Comparison of ENCODE assay signal across 10 cellular contexts in the genomic region with DNA sequence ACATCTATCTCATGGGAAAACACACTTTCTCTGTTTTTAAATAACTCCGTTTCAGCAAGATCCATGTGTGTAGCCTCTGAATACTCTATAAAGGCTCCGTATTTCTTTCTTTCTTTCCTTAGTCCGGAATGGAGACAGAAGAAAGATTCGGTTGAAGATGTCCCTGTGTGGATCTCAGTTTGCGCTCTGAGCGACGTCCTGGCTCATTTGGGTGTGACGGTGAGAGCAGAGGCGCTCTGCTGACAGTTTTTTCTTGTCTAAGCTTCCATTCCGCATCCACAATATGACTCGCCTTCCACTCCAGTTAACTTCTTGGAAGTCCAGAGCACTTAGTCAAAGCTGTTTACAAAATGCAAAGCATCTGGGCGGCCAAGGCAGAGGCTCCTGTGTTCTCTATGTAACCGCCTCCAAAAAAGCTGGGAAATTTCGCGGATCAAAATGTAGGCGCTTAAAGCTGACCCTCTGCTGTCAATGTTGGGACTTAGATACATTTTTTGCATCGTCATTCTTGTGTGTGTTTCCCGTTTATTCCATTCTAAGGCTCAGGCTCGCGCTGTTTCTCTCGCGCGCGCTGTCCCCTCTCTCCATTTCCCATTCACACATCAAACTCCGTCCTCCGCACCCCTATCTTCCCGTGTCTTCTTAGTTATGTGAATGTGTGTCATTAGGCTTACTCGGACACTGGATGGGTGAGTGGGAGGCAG. TPM values are rescaled to one million over a fixed set of nuclear protein-coding genes. Genes with fewer than 3 reads are reported as not detected.
DNase-seq lines count a peak whose midpoint lies in the region; ATAC-seq and TF ChIP-seq lines count a peak whose summit lies in the region.
"Had no signal": no experiment of that assay in that cellular context is flagged by ENCODE, and none has a peak within 500 bp of the region (broad histone marks: within the 10 kb centered on the region; RNA-seq: fewer than 3 reads in every experiment).

No MANE protein-coding gene starts in this region.

- peak overlapping the region; percentile 58 for H3K4me3 ChIP-seq in lower lobe of right lung
- H3K4me3 ChIP-seq in tibial nerve: peak overlapping the region; percentile 51 to 74 (median 61)

- no peak overlapping the region for H3K4me3 Mint-ChIP-seq in T-cell
- H3K4me3 Mint-ChIP-seq: activated B cell treated with CpG ODN at 0.5 μM for 24 hours; naive thymus-derived CD4-positive, alpha-beta T cell had no signal

- peaks cover 7 to 11% (median 9%) of the 10 kb centered on the region in 3 donors for H3K4me1 Mint-ChIP-seq in T-cell

- 4 to 5% methylated on average over 28 of the region's 28 CpGs for WGBS in tibial nerve, 2 donors

- no peak for TF ChIP-seq EP300 in tibial nerve (IDR thresholded peaks at IDR 0.05)

- H3K9me3 Mint-ChIP-seq in T-cell: no peaks in the 10 kb centered on the region
- H3K9me3 Mint-ChIP-seq: activated B cell treated with CpG ODN at 0.5 μM for 24 hours had no signal

- H3K27me3 ChIP-seq in lower lobe of right lung (ENCODE audit: low read depth): peaks cover 56% of the 10 kb centered on the region
- peaks cover 0 to 10% of the 10 kb centered on the region in 2 donors for H3K27me3 ChIP-seq in tibial nerve

- no peak overlapping the region for H3K27ac Mint-ChIP-seq in T-cell
- H3K27ac Mint-ChIP-seq: activated B cell treated with CpG ODN at 0.5 μM for 24 hours had no signal

- peaks cover 59 to 61% of the 10 kb centered on the region in 2 donors for H3K27me3 Mint-ChIP-seq in T-cell

- intact Hi-C loops in lower lobe of right lung (cut with DNase I): no loop called here

- no peak for ATAC-seq in lower lobe of right lung
- no peak for ATAC-seq in T-cell (replicated peaks in 1 of 4)
- no peak for ATAC-seq in HG02571 (IDR thresholded peaks at IDR 0.05; ENCODE audit: unreplicated experiment)
- ATAC-seq: naive thymus-derived CD4-positive, alpha-beta T cell had no signal

- DNase-seq in NCI-H2227 (lab: John Stamatoyannopoulos, UW; ENCODE audit: unreplicated experiment) (peak; percentile 14), dermis microvascular lymphatic vessel endothelial cell (ENCODE audit: low read depth in 2 of 2) (peak; percentile 71 to 82), lower lobe of right lung (peak; percentile 13), tibial nerve (ENCODE audit: low spot score in 2 of 2) (no peak), T-cell (no peak), cerebellar nuclear complex (lab: John Stamatoyannopoulos, UW) (no peak), NCI-H1105 (lab: John Stamatoyannopoulos, UW) (no peak)
- DNase-seq: activated B cell treated with CpG ODN at 0.5 μM for 24 hours; naive thymus-derived CD4-positive, alpha-beta T cell had no signal

- TF ChIP-seq POLR2A in tibial nerve (IDR thresholded peaks at IDR 0.05): no peak

- no peaks in the 10 kb centered on the region for H3K36me3 ChIP-seq in lower lobe of right lung
- no peaks in the 10 kb centered on the region for H3K36me3 ChIP-seq in tibial nerve

- H3K4me1 ChIP-seq in lower lobe of right lung (peaks cover 39% of the 10 kb centered on the region), tibial nerve (peaks cover 0 to 51% (median 5%) of the 10 kb centered on the region in 4 donors)

- H3K27ac ChIP-seq in lower lobe of right lung: peak overlapping the region; percentile 34
- H3K27ac ChIP-seq in tibial nerve: peak overlapping the region; percentile 68 to 91 (median 76)

- POLR2A ChIA-PET in T-cell (lab: Charles Lee): no interaction called here

- H3K9me3 ChIP-seq in lower lobe of right lung (no peaks in the 10 kb centered on the region), tibial nerve (no peaks in the 10 kb centered on the region)

- no peaks in the 10 kb centered on the region for H3K36me3 Mint-ChIP-seq in T-cell

- TF ChIP-seq CTCF in lower lobe of right lung (IDR thresholded peaks at IDR 0.05) (no peak), tibial nerve (IDR thresholded peaks at IDR 0.05) (peak in 1 of 5 experiments; percentile 6)

- CTCF ChIA-PET in T-cell (lab: Charles Lee): no interaction called here

RNA-seq across cellular contexts. Expression of a gene that starts 0.9 kb away (rescaled TPM):
- total RNA-seq in dermis microvascular lymphatic vessel endothelial cell: 107 and 305 TPM in 2 replicates
- total RNA-seq in lower lobe of right lung: 14.3 TPM
- total RNA-seq in tibial nerve: 100 to 1,000 TPM in 1 of 4 donors, 10 to 100 TPM in 3; 26.4 to 109 (median 71.6) TPM
- total RNA-seq in T-cell: under 1 TPM in 3 of 5 donors, not detected in 2; 0.03 to 0.35 (median 0.06) TPM
- total RNA-seq: activated B cell treated with CpG ODN at 0.5 μM for 24 hours; naive thymus-derived CD4-positive, alpha-beta T cell had no signal

Comparison
In these comparisons a context has a peak if more than half of its experiments do, and no peak if none do; other contexts are left out.
1. DNase-seq: peak in NCI-H2227 (single experiment), dermis microvascular lymphatic vessel endothelial cell (2 of 2) and lower lobe of right lung (single experiment); none in tibial nerve (0 of 2), T-cell (0 of 34), cerebellar nuclear complex (0 of 2) and NCI-H1105 (single experiment).
2. RNA of a gene that starts 0.9 kb away (total RNA-seq): 107 to 305 TPM in dermis microvascular lymphatic vessel endothelial cell, 26.4 to 109 TPM in tibial nerve and 14.3 TPM in lower lobe of right lung (single experiment); 0.03 to 0.35 TPM in T-cell; every median in the first group is over 10 times any median in the second.